In genomic region chr15:80404057-80404718, GRCh38 we compare ENCODE assay signal across 8 cellular contexts. TPM values are rescaled to one million over a fixed set of nuclear protein-coding genes. Genes with fewer than 3 reads are reported as not detected.
DNase-seq lines count a peak whose midpoint lies in the region; ATAC-seq and TF ChIP-seq lines count a peak whose summit lies in the region.

TSS of gene ARNT2 (plus strand) at chr15:80404382. CDS start at chr15:80404516, 134 bp downstream.

- H2AFZ ChIP-seq in PC-3 (ENCODE audit: low read length) (0 out of 2 replicates have a peak within 1 kb of the TSS, but pooled peaks have one; percentile 34), PC-9 (no peak within 1 kb of the TSS)

- H3K27me3 Mint-ChIP-seq in naive B cell, result peaks cover 68 to 75% (median 70%) of the 10 kb centered on the region in 3 donors

- peaks cover 0 to 7% (median 4%) of the 10 kb centered on the region in 3 donors for H3K4me1 Mint-ChIP-seq in naive B cell

- BruUV-seq in PC-3 (replicated peaks; lab: Mats Ljungman, UMichigan), result no TSS peak
- BruUV-seq in PC-9 (replicated peaks; lab: Mats Ljungman, UMichigan), result no TSS peak

- intact Hi-C loops in PC-3 (cut with micrococcal nuclease), result no loop called here
- intact Hi-C loops in PC-9 (cut with micrococcal nuclease; ENCODE audit: unreplicated experiment), result no loop called here

- H3K36me3 ChIP-seq in PC-3 (ENCODE audit: low read depth, low read length), result no peaks in the 10 kb centered on the region
- H3K36me3 ChIP-seq in esophagus (ENCODE audit: control insufficient read depth in 2 of 2, insufficient read depth in 2 of 2, low read length in 1 of 2), result no peaks in the 10 kb centered on the region
- no peaks in the 10 kb centered on the region for H3K36me3 ChIP-seq in PC-9 (ENCODE audit: low read depth)

- no peaks in the 10 kb centered on the region for H3K9me2 ChIP-seq in PC-3 (replicated peaks; ENCODE audit: low read length)
- H3K9me2 ChIP-seq in PC-9 (ENCODE audit: insufficient read depth), result no peaks in the 10 kb centered on the region

- H3F3A ChIP-seq in PC-3 (ENCODE audit: low read length, unreplicated experiment) (no peaks in the 10 kb centered on the region), PC-9 (ENCODE audit: insufficient read depth, low read depth) (no peaks in the 10 kb centered on the region)

- ATAC-seq in PC-3, result peak; percentile 45
- no peak for ATAC-seq in naive B cell (ENCODE audit: low read depth in 2 of 2)
- ATAC-seq in HG03442 (IDR thresholded peaks at IDR 0.05; ENCODE audit: unreplicated experiment), result no peak

- peak within 1 kb of the TSS; percentile 31; the same call in 1 of the 2 replicates for H3K4me2 ChIP-seq in PC-3 (ENCODE audit: low read length)
- H3K4me2 ChIP-seq in PC-9, result no peak within 1 kb of the TSS

- H3K4me1 ChIP-seq in PC-3 (ENCODE audit: insufficient read depth, low read length) (no peaks in the 10 kb centered on the region), esophagus (ENCODE audit: control insufficient read depth in 2 of 2, insufficient read depth in 2 of 2, low read length in 1 of 2) (peaks cover 0 to 2% of the 10 kb centered on the region in 2 donors), PC-9 (replicated peaks; ENCODE audit: insufficient read depth) (no peaks in the 10 kb centered on the region)

- CTCF ChIA-PET in PC-3 (lab: Charles Lee), result no interaction called here
- CTCF ChIA-PET in PC-9 (lab: Charles Lee), result no interaction called here

- H3K27ac ChIP-seq in PC-3 (ENCODE audit: low read length) (no peak within 1 kb of the TSS), esophagus (ENCODE audit: low read depth in 2 of 2, low read length in 1 of 2) (peak within 1 kb of the TSS in 1 of 2 donors; percentile 18), PC-9 (no peak within 1 kb of the TSS)

- H3K27ac Mint-ChIP-seq in naive B cell, result no peak within 1 kb of the TSS

- H3K27me3 ChIP-seq in PC-3 (ENCODE audit: low read length), result peaks cover 89% of the 10 kb centered on the region
- no peaks in the 10 kb centered on the region for H3K27me3 ChIP-seq in esophagus (ENCODE audit: control insufficient read depth in 1 of 2, insufficient read depth in 2 of 2, low read length in 2 of 2)
- H3K27me3 ChIP-seq in PC-9 (ENCODE audit: insufficient read depth, low read depth), result peaks cover 57% of the 10 kb centered on the region

- H4K20me1 ChIP-seq in PC-3 (ENCODE audit: low read length), result no peaks in the 10 kb centered on the region
- no peaks in the 10 kb centered on the region for H4K20me1 ChIP-seq in PC-9 (ENCODE audit: insufficient read depth)

- TF ChIP-seq CTCF in PC-3 (conservative IDR thresholded peaks at IDR 0.05; ENCODE audit: low read depth, low read length), result no peak
- no peak for TF ChIP-seq CTCF in PC-9 (conservative IDR thresholded peaks at IDR 0.05)

- peak; percentile 29 for DNase-seq in DMS79 treated with DMSO at 0.1 percent for 48 hours (lab: John Stamatoyannopoulos, UW)
- DNase-seq in DMS79 (lab: John Stamatoyannopoulos, UW), result no peak
- no peak for DNase-seq in PC-3
- no peak for DNase-seq in naive B cell
- DNase-seq in PC-9, result no peak
- DNase-seq in effector CD8-positive, alpha-beta T cell (lab: John Stamatoyannopoulos, UW), result no peak

- H3K36me3 Mint-ChIP-seq in naive B cell, result no peaks in the 10 kb centered on the region

- no peaks in the 10 kb centered on the region for H3K9me3 ChIP-seq in PC-3 (ENCODE audit: low read length)
- H3K9me3 ChIP-seq in esophagus (ENCODE audit: control insufficient read depth in 2 of 2, insufficient read depth in 1 of 2, low read depth in 1 of 2, low read length in 1 of 2), result no peaks in the 10 kb centered on the region
- no peaks in the 10 kb centered on the region for H3K9me3 ChIP-seq in PC-9 (ENCODE audit: insufficient read depth, low read depth)

- H3K4me3 Mint-ChIP-seq in naive B cell, result peak within 1 kb of the TSS in 5 of 8 donors; percentile 33 to 57 (median 37)

- peaks cover 0 to 4% (median 0%) of the 10 kb centered on the region in 7 donors for H3K9me3 Mint-ChIP-seq in naive B cell

- H3K79me2 ChIP-seq in PC-3 (ENCODE audit: low read length), result no peaks in the 10 kb centered on the region
- no peaks in the 10 kb centered on the region for H3K79me2 ChIP-seq in PC-9 (ENCODE audit: low read depth)

- H3K9ac ChIP-seq in PC-3 (ENCODE audit: low read length), result no peak within 1 kb of the TSS

- 1% methylated on average over 34 to 97 of the region's 97 CpGs for WGBS in esophagus, 2 donors

- H3K4me3 ChIP-seq in PC-3 (ENCODE audit: low read length) (no peak within 1 kb of the TSS), esophagus (ENCODE audit: low read depth in 1 of 2, low read length in 2 of 2) (peak within 1 kb of the TSS; percentile 49 to 53), PC-9 (no peak within 1 kb of the TSS)

- POLR2A ChIA-PET in PC-3 (lab: Charles Lee; ENCODE audit: unreplicated experiment) (no interaction called here), PC-9 (lab: Charles Lee; ENCODE audit: unreplicated experiment) (no interaction called here)

RNA-seq across cellular contexts. Expression of gene ARNT2, which starts in this region (rescaled TPM):
- 0.11 and 0.35 TPM in 2 replicates for total RNA-seq in PC-3 (2014; rRNA removed)
- under 1 TPM; 0.33 to 0.94 TPM for polyA plus RNA-seq in esophagus
- not detected for polyA plus RNA-seq in naive B cell (ENCODE audit: low read depth in 6 of 6)
- total RNA-seq in PC-9 (2021), result 1.1 and 4.3 TPM in 2 replicates

Comparison
In these comparisons a context has a peak if more than half of its experiments do, and no peak if none do; other contexts are left out.
1. Peak in ATAC-seq and H3K4me2 ChIP-seq in PC-3; RNA of the gene not detected or under 1 TPM.
2. H3K4me3 ChIP-seq: peak in esophagus (2 of 2); none in PC-3 (single experiment) and PC-9 (single experiment).